ENCODE assay signal across 9 cellular contexts in genomic region chr5:172795401-172795977, GRCh38. TPM values are rescaled to one million over a fixed set of nuclear protein-coding genes. Genes with fewer than 3 reads are reported as not detected.
A peak's percentile ranks its signal among the peaks of the same experiment; 100 is the strongest.
DNase-seq lines count a peak whose midpoint lies in the region; ATAC-seq, FAIRE-seq and TF ChIP-seq lines count a peak whose summit lies in the region.
"Had no signal": no experiment of that assay in that cellular context is flagged by ENCODE, and none has a peak within 500 bp of the region (broad histone marks: within the 10 kb centered on the region; RNA-seq: fewer than 3 reads in every experiment).

No MANE protein-coding gene starts in this region.

- no peaks in the 10 kb centered on the region for H3K79me1 ChIP-seq in mesendoderm (ENCODE audit: low read length)

- H3K79me2 ChIP-seq in endothelial cell of umbilical vein (ENCODE audit: control insufficient read depth, insufficient read depth, low read length) (no peaks in the 10 kb centered on the region), mesendoderm (ENCODE audit: control insufficient read depth, insufficient read depth, low read length) (no peaks in the 10 kb centered on the region)

- DNase-seq in NCI-H1694 treated with DMSO at 0.1 percent for 48 hours (lab: John Stamatoyannopoulos, UW) (peak; percentile 70), endothelial cell of umbilical vein (ENCODE audit: low read depth, low spot score) (peak; percentile 96), mesendoderm (peak; percentile 60), upper lobe of right lung (peak; percentile 83), type B pancreatic cell (ENCODE audit: extremely low spot score, unreplicated experiment) (no peak), NCI-H748 (lab: John Stamatoyannopoulos, UW; ENCODE audit: unreplicated experiment) (no peak)
- DNase-seq: NCI-H510A treated with DMSO at 0.1 percent for 48 hours had no signal

- TSS peak; percentile 71 for BruUV-seq in endothelial cell of umbilical vein (replicated peaks; lab: Mats Ljungman, UMichigan)

- peak overlapping the region; percentile 25 for H3K56ac ChIP-seq in mesendoderm (ENCODE audit: low read length)

- no peaks in the 10 kb centered on the region for H3K36me3 ChIP-seq in endothelial cell of umbilical vein (ENCODE audit: control insufficient read depth in 2 of 2, extremely low read depth in 1 of 2, insufficient read depth in 2 of 2, low read length in 2 of 2)
- H3K36me3 ChIP-seq in mesendoderm (ENCODE audit: control insufficient read depth, insufficient read depth, low read length), result no peaks in the 10 kb centered on the region
- no peaks in the 10 kb centered on the region for H3K36me3 ChIP-seq in upper lobe of right lung

- TF ChIP-seq POLR2A in endothelial cell of umbilical vein (IDR thresholded peaks at IDR 0.05; ENCODE audit: low read depth, low read length), result no peak

- H4K5ac ChIP-seq in mesendoderm (ENCODE audit: low read length), result no peak overlapping the region

- no peaks in the 10 kb centered on the region for H3K9me1 ChIP-seq in endothelial cell of umbilical vein (replicated peaks; ENCODE audit: control insufficient read depth, extremely low read depth, insufficient read depth, low read length)

- H3K4me3 Mint-ChIP-seq in type B pancreatic cell, result no peak overlapping the region

- CTCF ChIA-PET in endothelial cell of umbilical vein (lab: Charles Lee), result interaction anchor here (0.9 to 4.5 kb wide), 13 partner anchors 9 to 144 kb away, joined by 3 to 44 read pairs (median 4); partner anchors contain the start of gene DUSP1

- no peak overlapping the region for H3K4ac ChIP-seq in mesendoderm (ENCODE audit: low read depth, low read length)

- H3K36me3 Mint-ChIP-seq in type B pancreatic cell, result no peaks in the 10 kb centered on the region

- intact Hi-C loops in endothelial cell of umbilical vein (cut with micrococcal nuclease), result loop anchor here (1.0 to 2.0 kb wide), 5 partner anchors 17 to 75 kb away; partner anchors contain the start of gene ERGIC1
- intact Hi-C loops in upper lobe of right lung (cut with DNase I), result no loop called here

- H3K4me2 ChIP-seq in endothelial cell of umbilical vein (ENCODE audit: insufficient read depth, low read length) (no peak overlapping the region), mesendoderm (ENCODE audit: low read length) (no peak overlapping the region)

- H3K27ac Mint-ChIP-seq in type B pancreatic cell, result no peak overlapping the region

- no peak overlapping the region for H2BK15ac ChIP-seq in mesendoderm (replicated peaks; ENCODE audit: low read depth)

- TF ChIP-seq CTCF in endothelial cell of umbilical vein (IDR thresholded peaks at IDR 0.05; ENCODE audit: extremely low read depth in 1 of 2, insufficient read depth in 1 of 2, low read depth in 1 of 2, low read length in 2 of 2), result no peak
- TF ChIP-seq CTCF in upper lobe of right lung (IDR thresholded peaks at IDR 0.05), result no peak
- no peak for TF ChIP-seq CTCF in type B pancreatic cell (conservative IDR thresholded peaks at IDR 0.05)

- H3K4me1 ChIP-seq in endothelial cell of umbilical vein (ENCODE audit: control insufficient read depth, extremely low read depth, insufficient read depth, low read length), result peaks cover 48% of the 10 kb centered on the region
- H3K4me1 ChIP-seq in mesendoderm (ENCODE audit: control insufficient read depth, low read depth, low read length), result no peaks in the 10 kb centered on the region
- peaks cover 64% of the 10 kb centered on the region for H3K4me1 ChIP-seq in upper lobe of right lung

- no peak overlapping the region for H3K23ac ChIP-seq in mesendoderm (ENCODE audit: low read length)

- H4K20me1 ChIP-seq in endothelial cell of umbilical vein (replicated peaks; ENCODE audit: control insufficient read depth, extremely low read depth, insufficient read depth, low read length), result no peaks in the 10 kb centered on the region

- H3K9me3 ChIP-seq in endothelial cell of umbilical vein (replicated peaks; ENCODE audit: control insufficient read depth, insufficient read depth, low read length) (no peaks in the 10 kb centered on the region), upper lobe of right lung (no peaks in the 10 kb centered on the region)

- H2BK5ac ChIP-seq in mesendoderm (ENCODE audit: low read length), result no peak overlapping the region

- POLR2A ChIA-PET in endothelial cell of umbilical vein (lab: Charles Lee), result interaction anchor here (0.5 to 1.7 kb wide), 4 partner anchors 24 to 64 kb away, joined by 3 to 15 read pairs (median 3); partner anchors contain the start of gene DUSP1

- H2BK120ac ChIP-seq in mesendoderm (ENCODE audit: low read depth, low read length), result no peak overlapping the region

- H3K27me3 ChIP-seq in endothelial cell of umbilical vein (ENCODE audit: control insufficient read depth in 2 of 2, insufficient read depth in 2 of 2, low read length in 2 of 2) (no peaks in the 10 kb centered on the region), mesendoderm (ENCODE audit: insufficient read depth, low read length, poor library complexity) (no peaks in the 10 kb centered on the region), upper lobe of right lung (no peaks in the 10 kb centered on the region)

- FAIRE-seq in endothelial cell of umbilical vein (lab: Jason Lieb, UNC), result peak; percentile 99

- no CpG with 5 or more reads among the region's 12 CpGs for WGBS in mesendoderm (ENCODE audit: extremely low coverage, insufficient coverage, low lambda C conversion rate)

- peak; percentile 38 for ATAC-seq in upper lobe of right lung
- no peak for ATAC-seq in HG03039 (IDR thresholded peaks at IDR 0.05; ENCODE audit: unreplicated experiment)
- ATAC-seq in GM18873 (IDR thresholded peaks at IDR 0.05; ENCODE audit: low FRiP score, unreplicated experiment), result no peak

- H3K9ac ChIP-seq in endothelial cell of umbilical vein (replicated peaks; ENCODE audit: extremely low read depth, insufficient read depth, low read length), result peak overlapping the region; percentile 1
- no peak overlapping the region for H3K9ac ChIP-seq in mesendoderm (ENCODE audit: low read length)

- H2AFZ ChIP-seq in endothelial cell of umbilical vein (ENCODE audit: low read depth, low read length), result peak overlapping the region; percentile 36

- H3K4me1 Mint-ChIP-seq in type B pancreatic cell (ENCODE audit: unreplicated experiment), result peaks cover 15% of the 10 kb centered on the region

- no peak overlapping the region for H4K8ac ChIP-seq in mesendoderm (ENCODE audit: low read depth, low read length)

- H2AK5ac ChIP-seq in mesendoderm (ENCODE audit: low read length), result no peak overlapping the region

- no peaks in the 10 kb centered on the region for H3K9me3 Mint-ChIP-seq in type B pancreatic cell

- H3K27ac ChIP-seq in endothelial cell of umbilical vein (ENCODE audit: insufficient read depth, low read depth, low read length), result peak overlapping the region; percentile 76
- H3K27ac ChIP-seq in mesendoderm (ENCODE audit: low read depth, low read length), result no peak overlapping the region
- H3K27ac ChIP-seq in upper lobe of right lung, result peak overlapping the region; percentile 66

- no peak overlapping the region for H3K18ac ChIP-seq in mesendoderm (ENCODE audit: low read length)

- H3K27me3 Mint-ChIP-seq in type B pancreatic cell, result no peaks in the 10 kb centered on the region

- dilution Hi-C loops in endothelial cell of umbilical vein (cut with MboI; ENCODE audit: extremely low pct_ligation_motif_present, low sequenced_read_pairs), result no loop called here

- H3K4me3 ChIP-seq in endothelial cell of umbilical vein (replicated peaks in 1 of 3; ENCODE audit: insufficient read depth in 1 of 3, low read depth in 1 of 3, low read length in 3 of 3), result no peak overlapping the region
- H3K4me3 ChIP-seq in mesendoderm (ENCODE audit: low read length), result no peak overlapping the region
- H3K4me3 ChIP-seq in upper lobe of right lung, result no peak overlapping the region

TF ChIP-seq in endothelial cell of umbilical vein, 7 proteins besides CTCF, POLR2A, EP300 and RAD21 (continues in another document):
- TF ChIP-seq MAX (IDR thresholded peaks at IDR 0.05; ENCODE audit: insufficient read depth, insufficient read length), result peak; percentile 38
- TF ChIP-seq JUN (IDR thresholded peaks at IDR 0.05; ENCODE audit: borderline replicate concordance, insufficient read depth, insufficient read length, low read depth), result peak; percentile 88
- no peak for TF ChIP-seq MYC (IDR thresholded peaks at IDR 0.05; ENCODE audit: low read depth, low read length)
- TF ChIP-seq EZH2 (IDR thresholded peaks at IDR 0.05; ENCODE audit: borderline replicate concordance, low read depth, low read length, severe bottlenecking), result no peak
- peak; percentile 94 for TF ChIP-seq FOS (IDR thresholded peaks at IDR 0.05; ENCODE audit: borderline replicate concordance, insufficient read depth, low read length)
- no peak for TF ChIP-seq GATA2 (IDR thresholded peaks at IDR 0.05; ENCODE audit: insufficient read depth, insufficient read length, low read depth, low read length)

RNA-seq across cellular contexts. Expression of gene DUSP1, which starts 24.5 kb away (rescaled TPM):
- total RNA-seq in endothelial cell of umbilical vein (36.1 and 46.5 TPM in 2 replicates), upper lobe of right lung (382 TPM), type B pancreatic cell (ENCODE audit: low replicate concordance) (50.9 and 163 TPM in 2 replicates)
- 157 and 196 TPM in 2 replicates for polyA plus RNA-seq in endothelial cell of umbilical vein
- 146 and 177 TPM in 2 replicates for polyA plus RNA-seq in endothelial cell of umbilical vein (2011; cell fraction: cytosol; rRNA removed)
- polyA plus RNA-seq in endothelial cell of umbilical vein (2011; cell fraction: nucleus; rRNA removed), result 244 and 322 TPM in 2 replicates
- polyA plus RNA-seq in endothelial cell of umbilical vein (2012), result 129 and 131 TPM in 2 replicates
- 107 and 126 TPM in 2 replicates for polyA minus RNA-seq in endothelial cell of umbilical vein
- polyA minus RNA-seq in endothelial cell of umbilical vein (2011; cell fraction: cytosol; rRNA and poly(A)+ RNA removed), result 130 TPM
- 151 and 252 TPM in 2 replicates for polyA minus RNA-seq in endothelial cell of umbilical vein (2011; cell fraction: nucleus; rRNA and poly(A)+ RNA removed)
- 13.6 TPM for polyA plus RNA-seq in mesendoderm (2013, experiment 1 of 2)
- 14.0 TPM for polyA plus RNA-seq in mesendoderm (2013, experiment 2 of 2)

RNA-seq across cellular contexts. Expression of gene ERGIC1, which starts 38.6 kb away (rescaled TPM):
- 105 and 118 TPM in 2 replicates for total RNA-seq in endothelial cell of umbilical vein
- 109 and 115 TPM in 2 replicates for polyA plus RNA-seq in endothelial cell of umbilical vein
- 84.9 and 98.4 TPM in 2 replicates for polyA plus RNA-seq in endothelial cell of umbilical vein (2011; cell fraction: cytosol; rRNA removed)
- 63.2 and 75.9 TPM in 2 replicates for polyA plus RNA-seq in endothelial cell of umbilical vein (2011; cell fraction: nucleus; rRNA removed)
- 101 and 105 TPM in 2 replicates for polyA plus RNA-seq in endothelial cell of umbilical vein (2012)
- polyA minus RNA-seq in endothelial cell of umbilical vein, result 189 and 212 TPM in 2 replicates
- polyA minus RNA-seq in endothelial cell of umbilical vein (2011; cell fraction: cytosol; rRNA and poly(A)+ RNA removed), result 41.4 TPM
- polyA minus RNA-seq in endothelial cell of umbilical vein (2011; cell fraction: nucleus; rRNA and poly(A)+ RNA removed), result 62.9 and 76.6 TPM in 2 replicates
- polyA plus RNA-seq in mesendoderm (2013, experiment 1 of 2), result 55.0 TPM
- 57.1 TPM for polyA plus RNA-seq in mesendoderm (2013, experiment 2 of 2)
- total RNA-seq in upper lobe of right lung, result 186 TPM
- total RNA-seq in type B pancreatic cell (ENCODE audit: low replicate concordance), result 85.2 and 105 TPM in 2 replicates

Comparison
In these comparisons a context has a peak if more than half of its experiments do, and no peak if none do; other contexts are left out.
1. DNase-seq: peak in NCI-H1694 treated with DMSO at 0.1 percent for 48 hours (single experiment), endothelial cell of umbilical vein (single experiment), mesendoderm (single experiment) and upper lobe of right lung (single experiment); none in type B pancreatic cell (single experiment) and NCI-H748 (single experiment).